In genomic region chr19:17841810-17842662, GRCh38 we compare ENCODE assay signal across 8 cellular contexts. TPM values are rescaled to one million over a fixed set of nuclear protein-coding genes. Genes with fewer than 3 reads are reported as not detected.
DNase-seq lines count a peak whose midpoint lies in the region; ATAC-seq, FAIRE-seq and TF ChIP-seq lines count a peak whose summit lies in the region.

No MANE protein-coding gene starts in this region.

- no peaks in the 10 kb centered on the region for H4K20me1 ChIP-seq in endothelial cell of umbilical vein (replicated peaks; ENCODE audit: control insufficient read depth, extremely low read depth, insufficient read depth, low read length)

- ATAC-seq in GM21360 (IDR thresholded peaks at IDR 0.05; ENCODE audit: unreplicated experiment), result no peak

- H3K27me3 ChIP-seq in endothelial cell of umbilical vein (ENCODE audit: control insufficient read depth in 2 of 2, insufficient read depth in 2 of 2, low read length in 2 of 2), result no peaks in the 10 kb centered on the region

- H3K27ac Mint-ChIP-seq in activated CD4-positive, alpha-beta memory T cell treated with anti-CD3 and anti-CD28 coated beads for 36 hours, result no peak overlapping the region

- DNase-seq in DMS153 (lab: John Stamatoyannopoulos, UW) (peak; percentile 91), NCI-H1930 (lab: John Stamatoyannopoulos, UW) (peak; percentile 69 to 73), endothelial cell of umbilical vein (ENCODE audit: low read depth, low spot score) (peak; percentile 72), activated gamma-delta T cell (lab: John Stamatoyannopoulos, UW) (no peak)
- DNase-seq in activated CD4-positive, alpha-beta memory T cell treated with anti-CD3 and anti-CD28 coated beads for 36 hours, result peak; percentile 81
- peak; percentile 71 to 75 for DNase-seq in stimulated activated CD8-positive, alpha-beta memory T cell treated with anti-CD3 and anti-CD28 coated beads, Interleukin-2, amount 100 ng/mL, for 48 hours (ENCODE audit: low read depth in 2 of 2)

- H3K4me1 ChIP-seq in endothelial cell of umbilical vein (ENCODE audit: control insufficient read depth, extremely low read depth, insufficient read depth, low read length) (peaks cover 9% of the 10 kb centered on the region), mesodermal cell (ENCODE audit: control insufficient read depth, insufficient read depth, low read length, poor library complexity, severe bottlenecking) (no peaks in the 10 kb centered on the region)

- TF ChIP-seq CTCF in endothelial cell of umbilical vein (IDR thresholded peaks at IDR 0.05; ENCODE audit: extremely low read depth in 1 of 2, insufficient read depth in 1 of 2, low read depth in 1 of 2, low read length in 2 of 2), result no peak

- CTCF ChIA-PET in activated CD4-positive, alpha-beta memory T cell treated with anti-CD3 and anti-CD28 coated beads for 36 hours (lab: Charles Lee), result no interaction called here
- CTCF ChIA-PET in endothelial cell of umbilical vein (lab: Charles Lee), result no interaction called here

- peaks cover 66% of the 10 kb centered on the region for H3K36me3 Mint-ChIP-seq in activated CD4-positive, alpha-beta memory T cell treated with anti-CD3 and anti-CD28 coated beads for 36 hours

- intact Hi-C loops in activated CD4-positive, alpha-beta memory T cell treated with anti-CD3 and anti-CD28 coated beads for 36 hours (cut with micrococcal nuclease), result no loop called here
- intact Hi-C loops in endothelial cell of umbilical vein (cut with micrococcal nuclease), result no loop called here

- H3K27me3 Mint-ChIP-seq in activated CD4-positive, alpha-beta memory T cell treated with anti-CD3 and anti-CD28 coated beads for 36 hours, result no peaks in the 10 kb centered on the region

- H3K4me3 ChIP-seq in endothelial cell of umbilical vein (replicated peaks in 1 of 3; ENCODE audit: insufficient read depth in 1 of 3, low read depth in 1 of 3, low read length in 3 of 3), result no peak overlapping the region
- peak overlapping the region; percentile 38 for H3K4me3 ChIP-seq in mesodermal cell (ENCODE audit: extremely low read depth, insufficient read depth, low read length, poor library complexity, severe bottlenecking)

- BruUV-seq in endothelial cell of umbilical vein (replicated peaks; lab: Mats Ljungman, UMichigan), result no TSS peak

- no peaks in the 10 kb centered on the region for H3K9me3 Mint-ChIP-seq in activated CD4-positive, alpha-beta memory T cell treated with anti-CD3 and anti-CD28 coated beads for 36 hours

- WGBS in mesodermal cell (ENCODE audit: insufficient coverage in 2 of 2), 2 experiments, result 12 to 15% methylated on average over 30 to 47 of the region's 56 CpGs

- no peaks in the 10 kb centered on the region for H3K9me1 ChIP-seq in endothelial cell of umbilical vein (replicated peaks; ENCODE audit: control insufficient read depth, extremely low read depth, insufficient read depth, low read length)

- H3K79me2 ChIP-seq in endothelial cell of umbilical vein (ENCODE audit: control insufficient read depth, insufficient read depth, low read length), result no peaks in the 10 kb centered on the region

- POLR2A ChIA-PET in activated CD4-positive, alpha-beta memory T cell treated with anti-CD3 and anti-CD28 coated beads for 36 hours (lab: Charles Lee), result no interaction called here
- POLR2A ChIA-PET in endothelial cell of umbilical vein (lab: Charles Lee), result interaction anchor here (0.8 kb wide), 1 partner anchor 18 kb away, joined by 5 read pairs; the partner anchor contains the start of gene RPL18A

- TF ChIP-seq POLR2A in endothelial cell of umbilical vein (IDR thresholded peaks at IDR 0.05; ENCODE audit: low read depth, low read length), result no peak

- peak overlapping the region; percentile 4 for H3K4me2 ChIP-seq in endothelial cell of umbilical vein (ENCODE audit: insufficient read depth, low read length)

- peaks cover 38% of the 10 kb centered on the region for H3K4me1 Mint-ChIP-seq in activated CD4-positive, alpha-beta memory T cell treated with anti-CD3 and anti-CD28 coated beads for 36 hours (ENCODE audit: low read depth)

- H3K9me3 ChIP-seq in endothelial cell of umbilical vein (replicated peaks; ENCODE audit: control insufficient read depth, insufficient read depth, low read length) (no peaks in the 10 kb centered on the region), mesodermal cell (ENCODE audit: control insufficient read depth, low read length) (no peaks in the 10 kb centered on the region)

- H2AFZ ChIP-seq in endothelial cell of umbilical vein (ENCODE audit: low read depth, low read length), result peak overlapping the region; percentile 63

- H3K9ac ChIP-seq in endothelial cell of umbilical vein (replicated peaks; ENCODE audit: extremely low read depth, insufficient read depth, low read length), result no peak overlapping the region

- H3K27ac ChIP-seq in endothelial cell of umbilical vein (ENCODE audit: insufficient read depth, low read depth, low read length), result no peak overlapping the region
- peak overlapping the region; percentile 3 for H3K27ac ChIP-seq in mesodermal cell (ENCODE audit: low read depth, low read length, severe bottlenecking)

- FAIRE-seq in endothelial cell of umbilical vein (lab: Jason Lieb, UNC), result peak; percentile 8

- no peak overlapping the region for H3K4me3 Mint-ChIP-seq in activated CD4-positive, alpha-beta memory T cell treated with anti-CD3 and anti-CD28 coated beads for 36 hours

- dilution Hi-C loops in endothelial cell of umbilical vein (cut with MboI; ENCODE audit: extremely low pct_ligation_motif_present, low sequenced_read_pairs), result no loop called here

- no peaks in the 10 kb centered on the region for H3K36me3 ChIP-seq in endothelial cell of umbilical vein (ENCODE audit: control insufficient read depth in 2 of 2, extremely low read depth in 1 of 2, insufficient read depth in 2 of 2, low read length in 2 of 2)
- H3K36me3 ChIP-seq in mesodermal cell (ENCODE audit: control insufficient read depth, insufficient read depth, low read length), result no peaks in the 10 kb centered on the region

RNA-seq across cellular contexts. Expression of gene JAK3, which starts 5.7 kb away (rescaled TPM):
- total RNA-seq in activated CD4-positive, alpha-beta memory T cell treated with anti-CD3 and anti-CD28 coated beads for 36 hours, result 100 to 1,000 TPM; 200 to 217 TPM
- 3.1 and 3.4 TPM in 2 replicates for total RNA-seq in endothelial cell of umbilical vein
- 3.8 and 5.1 TPM in 2 replicates for polyA plus RNA-seq in endothelial cell of umbilical vein
- polyA plus RNA-seq in endothelial cell of umbilical vein (2011; cell fraction: cytosol; rRNA removed), result 2.2 and 2.8 TPM in 2 replicates
- 9.6 and 11.4 TPM in 2 replicates for polyA plus RNA-seq in endothelial cell of umbilical vein (2011; cell fraction: nucleus; rRNA removed)
- polyA plus RNA-seq in endothelial cell of umbilical vein (2012), result 0.80 and 1.3 TPM in 2 replicates
- 3.7 and 5.1 TPM in 2 replicates for polyA minus RNA-seq in endothelial cell of umbilical vein
- polyA minus RNA-seq in endothelial cell of umbilical vein (2011; cell fraction: cytosol; rRNA and poly(A)+ RNA removed), result 0.82 TPM
- 3.5 and 4.3 TPM in 2 replicates for polyA minus RNA-seq in endothelial cell of umbilical vein (2011; cell fraction: nucleus; rRNA and poly(A)+ RNA removed)
- 5.4 TPM for polyA plus RNA-seq in mesodermal cell (2013, experiment 1 of 2)
- polyA plus RNA-seq in mesodermal cell (2013, experiment 2 of 2), result 3.7 TPM

RNA-seq across cellular contexts. Expression of gene RPL18A, which starts 17.7 kb away (rescaled TPM):
- total RNA-seq in activated CD4-positive, alpha-beta memory T cell treated with anti-CD3 and anti-CD28 coated beads for 36 hours, result 1,000 to 10,000 TPM; 3,104 to 3,138 TPM
- total RNA-seq in endothelial cell of umbilical vein, result 1,947 and 1,970 TPM in 2 replicates
- polyA plus RNA-seq in endothelial cell of umbilical vein, result 2,869 and 3,230 TPM in 2 replicates
- 1,742 and 2,351 TPM in 2 replicates for polyA plus RNA-seq in endothelial cell of umbilical vein (2011; cell fraction: cytosol; rRNA removed)
- polyA plus RNA-seq in endothelial cell of umbilical vein (2011; cell fraction: nucleus; rRNA removed), result 547 and 580 TPM in 2 replicates
- polyA plus RNA-seq in endothelial cell of umbilical vein (2012), result 2,356 and 2,897 TPM in 2 replicates
- polyA minus RNA-seq in endothelial cell of umbilical vein, result 424 and 462 TPM in 2 replicates
- 2,506 TPM for polyA minus RNA-seq in endothelial cell of umbilical vein (2011; cell fraction: cytosol; rRNA and poly(A)+ RNA removed)
- polyA minus RNA-seq in endothelial cell of umbilical vein (2011; cell fraction: nucleus; rRNA and poly(A)+ RNA removed), result 137 and 215 TPM in 2 replicates
- polyA plus RNA-seq in mesodermal cell (2013, experiment 1 of 2), result 2,696 TPM
- 2,179 TPM for polyA plus RNA-seq in mesodermal cell (2013, experiment 2 of 2)

RNA-seq across cellular contexts. Expression of gene INSL3, which starts 20.7 kb away (rescaled TPM):
- total RNA-seq in activated CD4-positive, alpha-beta memory T cell treated with anti-CD3 and anti-CD28 coated beads for 36 hours, result 1 to 10 TPM; 6.8 to 8.3 TPM
- total RNA-seq in endothelial cell of umbilical vein, result not detected in 2 replicates
- not detected in 2 replicates for polyA plus RNA-seq in endothelial cell of umbilical vein
- polyA plus RNA-seq in endothelial cell of umbilical vein (2011; cell fraction: cytosol; rRNA removed), result not detected in 2 replicates
- polyA plus RNA-seq in endothelial cell of umbilical vein (2011; cell fraction: nucleus; rRNA removed), result not detected in 2 replicates
- not detected in 2 replicates for polyA plus RNA-seq in endothelial cell of umbilical vein (2012)
- polyA minus RNA-seq in endothelial cell of umbilical vein, result not detected in 2 replicates
- not detected for polyA minus RNA-seq in endothelial cell of umbilical vein (2011; cell fraction: cytosol; rRNA and poly(A)+ RNA removed)
- not detected in 2 replicates for polyA minus RNA-seq in endothelial cell of umbilical vein (2011; cell fraction: nucleus; rRNA and poly(A)+ RNA removed)
- polyA plus RNA-seq in mesodermal cell (2013, experiment 1 of 2), result 0.55 TPM
- 0.91 TPM for polyA plus RNA-seq in mesodermal cell (2013, experiment 2 of 2)

RNA-seq across cellular contexts. Expression of gene SLC5A5, which starts 29.7 kb away (rescaled TPM):
- total RNA-seq in activated CD4-positive, alpha-beta memory T cell treated with anti-CD3 and anti-CD28 coated beads for 36 hours, result 1 to 10 TPM in 1 of 2 experiments, under 1 TPM in 1; 0.87 to 1.0 TPM
- total RNA-seq in endothelial cell of umbilical vein, result not detected in 2 replicates
- polyA plus RNA-seq in endothelial cell of umbilical vein, result not detected in 2 replicates
- not detected in 2 replicates for polyA plus RNA-seq in endothelial cell of umbilical vein (2011; cell fraction: cytosol; rRNA removed)
- not detected in 2 replicates for polyA plus RNA-seq in endothelial cell of umbilical vein (2011; cell fraction: nucleus; rRNA removed)
- not detected in 2 replicates for polyA plus RNA-seq in endothelial cell of umbilical vein (2012)
- not detected in 2 replicates for polyA minus RNA-seq in endothelial cell of umbilical vein
- not detected for polyA minus RNA-seq in endothelial cell of umbilical vein (2011; cell fraction: cytosol; rRNA and poly(A)+ RNA removed)
- polyA minus RNA-seq in endothelial cell of umbilical vein (2011; cell fraction: nucleus; rRNA and poly(A)+ RNA removed), result not detected in 2 replicates
- not detected for polyA plus RNA-seq in mesodermal cell (2013, experiment 1 of 2)
- polyA plus RNA-seq in mesodermal cell (2013, experiment 2 of 2), result 0.10 TPM

RNA-seq across cellular contexts. Expression of gene B3GNT3, which starts 47.1 kb away (rescaled TPM):
- total RNA-seq in activated CD4-positive, alpha-beta memory T cell treated with anti-CD3 and anti-CD28 coated beads for 36 hours, result under 1 TPM; 0.26 to 0.34 TPM
- not detected in 2 replicates for total RNA-seq in endothelial cell of umbilical vein
- 0.10 TPM in 1 of 2 replicates, not detected in the other for polyA plus RNA-seq in endothelial cell of umbilical vein
- not detected in 2 replicates for polyA plus RNA-seq in endothelial cell of umbilical vein (2011; cell fraction: cytosol; rRNA removed)
- polyA plus RNA-seq in endothelial cell of umbilical vein (2011; cell fraction: nucleus; rRNA removed), result 0.17 TPM in 1 of 2 replicates, not detected in the other
- polyA plus RNA-seq in endothelial cell of umbilical vein (2012), result not detected in 2 replicates
- polyA minus RNA-seq in endothelial cell of umbilical vein, result not detected in 2 replicates
- 1.2 TPM for polyA minus RNA-seq in endothelial cell of umbilical vein (2011; cell fraction: cytosol; rRNA and poly(A)+ RNA removed)
- polyA minus RNA-seq in endothelial cell of umbilical vein (2011; cell fraction: nucleus; rRNA and poly(A)+ RNA removed), result not detected in 2 replicates
- 0.26 TPM for polyA plus RNA-seq in mesodermal cell (2013, experiment 1 of 2)
- polyA plus RNA-seq in mesodermal cell (2013, experiment 2 of 2), result not detected

Comparison
In these comparisons a context has a peak if more than half of its experiments do, and no peak if none do; other contexts are left out.
1. RNA of gene JAK3, which starts 5.7 kb away (total RNA-seq): 200 to 217 TPM in activated CD4-positive, alpha-beta memory T cell treated with anti-CD3 and anti-CD28 coated beads for 36 hours; 3.1 to 3.4 TPM in endothelial cell of umbilical vein; every median in the first group is over 10 times any median in the second.